In genomic region chr6:28351087-28351486, GRCh38 we compare ENCODE assay signal across 9 cellular contexts. TPM values are rescaled to one million over a fixed set of nuclear protein-coding genes. Genes with fewer than 3 reads are reported as not detected.
DNase-seq lines count a peak whose midpoint lies in the region; ATAC-seq and TF ChIP-seq lines count a peak whose summit lies in the region.
"Had no signal": no experiment of that assay in that cellular context is flagged by ENCODE, and none has a peak within 500 bp of the region (broad histone marks: within the 10 kb centered on the region; RNA-seq: fewer than 3 reads in every experiment).

No MANE protein-coding gene starts in this region.

- H3K4me1 Mint-ChIP-seq in Caco-2 (ENCODE audit: low read depth, unreplicated experiment): peaks cover 11% of the 10 kb centered on the region
- peaks cover 59% of the 10 kb centered on the region for H3K4me1 Mint-ChIP-seq in dendritic cell treated with granulocyte-macrophage colony-stimulating factor and Interleukin-4, amounts not matched to agents 40 ng/mL and 50 ng/mL, for 4 days (ENCODE audit: low read depth)
- H3K4me1 Mint-ChIP-seq in nephron progenitor cell: peaks cover 41% of the 10 kb centered on the region

- CTCF ChIA-PET in Caco-2 (lab: Charles Lee): no interaction called here

- TF ChIP-seq CTCF in Caco-2 (IDR thresholded peaks at IDR 0.05; ENCODE audit: insufficient read depth in 1 of 2, low read depth in 1 of 2, low read length in 1 of 2, severe bottlenecking in 1 of 2, unreplicated experiment in 1 of 2) (no peak), nephron progenitor cell (IDR thresholded peaks at IDR 0.05) (no peak)

- no peak overlapping the region for H3K4me3 ChIP-seq in Caco-2 (ENCODE audit: low read depth, low read length)

- H3K9me3 Mint-ChIP-seq in Caco-2 (ENCODE audit: unreplicated experiment) (no peaks in the 10 kb centered on the region), nephron progenitor cell (peaks cover 24% of the 10 kb centered on the region)
- no peaks in the 10 kb centered on the region for H3K9me3 Mint-ChIP-seq in dendritic cell treated with granulocyte-macrophage colony-stimulating factor and Interleukin-4, amounts not matched to agents 40 ng/mL and 50 ng/mL, for 4 days

- BruUV-seq in Caco-2 (replicated peaks; lab: Mats Ljungman, UMichigan): no TSS peak

- DNase-seq in Caco-2 (no peak), nephron progenitor cell (no peak), amygdala (lab: John Stamatoyannopoulos, UW) (no peak), NCI-H1092 treated with DMSO at 0.1 percent for 48 hours (lab: John Stamatoyannopoulos, UW) (no peak)
- DNase-seq in stimulated activated naive CD4-positive, alpha-beta T cell treated with Interleukin-2 at 50 U/mL for 16 hours (lab: John Stamatoyannopoulos, UW): no peak
- DNase-seq: NCI-H2081 had no signal

- H3K36me3 ChIP-seq in Caco-2 (ENCODE audit: control insufficient read depth, insufficient read depth, low read length): no peaks in the 10 kb centered on the region

- POLR2A ChIA-PET in Caco-2 (lab: Charles Lee): no interaction called here

- peaks cover 3% of the 10 kb centered on the region for H3K27me3 Mint-ChIP-seq in Caco-2 (ENCODE audit: insufficient read depth, unreplicated experiment)
- H3K27me3 Mint-ChIP-seq in dendritic cell treated with granulocyte-macrophage colony-stimulating factor and Interleukin-4, amounts not matched to agents 40 ng/mL and 50 ng/mL, for 4 days: peaks cover 3% of the 10 kb centered on the region
- H3K27me3 Mint-ChIP-seq in nephron progenitor cell (ENCODE audit: low read depth, poor library complexity): peaks cover 26% of the 10 kb centered on the region

- no peak for TF ChIP-seq RAD21 in Ishikawa (IDR thresholded peaks at IDR 0.05; ENCODE audit: low read depth)

- no peak for TF ChIP-seq EP300 in Ishikawa (IDR thresholded peaks at IDR 0.05; ENCODE audit: borderline replicate concordance)

- H3K36me3 Mint-ChIP-seq in Caco-2 (ENCODE audit: insufficient read depth, unreplicated experiment) (peaks cover 5% of the 10 kb centered on the region), nephron progenitor cell (ENCODE audit: low read depth) (peaks cover 30% of the 10 kb centered on the region)
- peaks cover 15% of the 10 kb centered on the region for H3K36me3 Mint-ChIP-seq in dendritic cell treated with granulocyte-macrophage colony-stimulating factor and Interleukin-4, amounts not matched to agents 40 ng/mL and 50 ng/mL, for 4 days (ENCODE audit: low read depth)

- no peaks in the 10 kb centered on the region for H3K9me3 ChIP-seq in Caco-2

- no peaks in the 10 kb centered on the region for H3K27me3 ChIP-seq in Caco-2 (replicated peaks; ENCODE audit: control insufficient read depth, insufficient read depth, low read length)

- H3K4me1 ChIP-seq in Caco-2: 0 out of 2 replicates have a peak, but pooled peaks cover 17% of the 10 kb centered on the region

- intact Hi-C loops in Caco-2 (cut with micrococcal nuclease; ENCODE audit: unreplicated experiment): no loop called here
- intact Hi-C loops in dendritic cell treated with granulocyte-macrophage colony-stimulating factor and Interleukin-4, amounts not matched to agents 40 ng/mL and 50 ng/mL, for 4 days (cut with micrococcal nuclease): loop anchor here (2.0 to 10.0 kb wide), 3 partner anchors 16 to 446 kb away; partner anchors contain the start of gene ZKSCAN4

- peak overlapping the region; percentile 96 for H3K4me3 Mint-ChIP-seq in Caco-2 (ENCODE audit: unreplicated experiment)
- peak overlapping the region; percentile 100 for H3K4me3 Mint-ChIP-seq in dendritic cell treated with granulocyte-macrophage colony-stimulating factor and Interleukin-4, amounts not matched to agents 40 ng/mL and 50 ng/mL, for 4 days
- H3K4me3 Mint-ChIP-seq in nephron progenitor cell: peak overlapping the region; percentile 97

- H3K27ac Mint-ChIP-seq in Caco-2 (ENCODE audit: unreplicated experiment): no peak overlapping the region
- H3K27ac Mint-ChIP-seq in dendritic cell treated with granulocyte-macrophage colony-stimulating factor and Interleukin-4, amounts not matched to agents 40 ng/mL and 50 ng/mL, for 4 days: peak overlapping the region; percentile 61
- H3K27ac Mint-ChIP-seq in nephron progenitor cell: no peak overlapping the region

- ATAC-seq in GM21717 (IDR thresholded peaks at IDR 0.05; ENCODE audit: unreplicated experiment): no peak

TF ChIP-seq in Ishikawa, 13 proteins besides CTCF, POLR2A, EP300 and RAD21:
- TF ChIP-seq TEAD4 (IDR thresholded peaks at IDR 0.05) (no peak), NFIC (IDR thresholded peaks at IDR 0.05) (peak; percentile 64)
TF ChIP-seq in Ishikawa: peak in this region for 1.

RNA-seq across cellular contexts. Expression of gene ZKSCAN3, which starts 1.3 kb away (rescaled TPM):
- 3.7 and 4.3 TPM in 2 replicates for total RNA-seq in Caco-2 (2022)

RNA-seq across cellular contexts. Expression of gene ZSCAN31, which starts 15.1 kb away (rescaled TPM):
- 1.7 and 3.4 TPM in 2 replicates for total RNA-seq in Caco-2 (2022)

RNA-seq across cellular contexts. Expression of gene ZSCAN12, which starts 48.5 kb away (rescaled TPM):
- 1.5 and 1.6 TPM in 2 replicates for total RNA-seq in Caco-2 (2022)
